3 cellular contexts compared by ENCODE assay signal in the genomic region with DNA sequence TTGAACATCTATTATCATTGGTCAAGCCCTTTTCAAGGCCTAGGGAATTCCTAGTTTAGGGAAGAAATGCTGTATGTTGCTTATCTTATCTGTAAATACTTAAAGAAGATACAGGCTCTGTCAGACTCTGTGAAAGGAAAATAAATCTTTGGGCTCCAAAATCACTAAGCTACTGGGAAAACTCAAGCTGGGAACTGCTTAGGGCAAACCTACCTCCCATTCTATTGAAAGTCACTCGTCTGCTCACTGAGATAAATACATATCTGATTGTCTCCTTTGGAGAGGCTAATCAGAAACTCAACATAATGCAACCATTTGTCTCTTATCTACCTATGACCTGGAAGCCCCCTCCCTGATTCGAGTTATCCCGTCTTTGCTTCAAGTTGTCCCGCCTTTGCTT.
"Had no signal": no experiment of that assay in that cellular context is flagged by ENCODE, and none has a peak within 500 bp of the region (broad histone marks: within the 10 kb centered on the region; RNA-seq: fewer than 3 reads in every experiment).

No MANE protein-coding gene starts in this region.

- H3K4me3 ChIP-seq: GM12878 had no signal

- DNase-seq: GDM1, GF-D8 had no signal
